In the genomic region with DNA sequence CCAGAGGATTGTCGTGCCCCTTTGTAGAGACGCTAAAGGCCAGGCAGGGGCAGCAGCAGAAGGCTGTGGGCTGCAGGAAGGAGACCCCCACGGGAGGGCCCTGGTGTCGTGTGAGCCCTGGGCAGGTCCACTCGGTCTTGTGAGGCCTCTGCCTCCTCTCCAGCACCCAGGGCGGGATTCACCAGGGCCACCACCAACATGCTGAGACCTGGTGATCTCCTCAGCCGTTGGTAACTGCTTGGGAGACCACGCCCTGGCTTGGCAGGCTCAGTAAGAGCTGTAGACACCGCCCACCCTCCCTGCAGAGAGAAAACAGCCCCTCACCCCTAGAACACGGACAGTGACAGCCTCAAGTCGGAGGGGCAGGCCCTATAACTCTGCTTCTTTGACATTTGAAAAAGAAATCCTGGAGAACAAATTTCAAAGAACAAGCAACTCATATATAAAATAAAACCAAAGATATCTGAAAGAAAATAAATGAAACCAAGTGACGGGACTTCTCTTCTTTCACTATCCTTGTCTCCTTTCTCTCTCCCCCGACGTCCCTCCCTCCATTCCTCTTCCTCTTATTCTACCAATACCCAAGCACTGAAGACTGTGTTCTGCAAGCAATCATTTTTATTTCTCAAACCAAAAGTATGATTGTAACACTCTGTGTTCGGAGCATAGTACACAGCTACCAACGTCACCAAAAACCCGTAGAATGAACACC, we compare ENCODE assay signal across 12 cellular contexts. TPM values are rescaled to one million over a fixed set of nuclear protein-coding genes. Genes with fewer than 3 reads are reported as not detected.
DNase-seq lines count a peak whose midpoint lies in the region; ATAC-seq and TF ChIP-seq lines count a peak whose summit lies in the region.
"Had no signal": no experiment of that assay in that cellular context is flagged by ENCODE, and none has a peak within 500 bp of the region (broad histone marks: within the 10 kb centered on the region; RNA-seq: fewer than 3 reads in every experiment).

No MANE protein-coding gene starts in this region.

- no peak overlapping the region for H3K4me3 ChIP-seq in right lobe of liver
- H3K4me3 ChIP-seq in uterus, result no peak overlapping the region
- H3K4me3 ChIP-seq: cardiac muscle cell, ovary had no signal

- H3K36me3 Mint-ChIP-seq in activated naive CD4-positive, alpha-beta T cell treated with anti-CD3 and anti-CD28 coated beads, Interleukin-2, amount 50 U/mL, for 24 hours, result peaks cover 8% of the 10 kb centered on the region

- no peaks in the 10 kb centered on the region for H3K27me3 Mint-ChIP-seq in activated naive CD4-positive, alpha-beta T cell treated with anti-CD3 and anti-CD28 coated beads, Interleukin-2, amount 50 U/mL, for 24 hours

- H3K27me3 ChIP-seq in right lobe of liver (no peaks in the 10 kb centered on the region), uterus (no peaks in the 10 kb centered on the region)
- H3K27me3 ChIP-seq: cardiac muscle cell, ovary had no signal

- ATAC-seq in Right ventricle myocardium inferior (no peak), left ventricle myocardium superior (no peak), right lobe of liver (no peak), GM21717 (IDR thresholded peaks at IDR 0.05; ENCODE audit: unreplicated experiment) (no peak), HG03565 (IDR thresholded peaks at IDR 0.05; ENCODE audit: unreplicated experiment) (no peak)
- ATAC-seq: activated CD4-positive, CD25-positive, alpha-beta regulatory T cell treated with anti-CD3 and anti-CD28 coated beads, Interleukin-2, amount 50 U/mL, for 24 hours had no signal

- TF ChIP-seq POLR2A in right lobe of liver (IDR thresholded peaks at IDR 0.05), result peak; percentile 5
- TF ChIP-seq POLR2A in uterus (IDR thresholded peaks at IDR 0.05), result no peak

- no peaks in the 10 kb centered on the region for H3K9me3 ChIP-seq in right lobe of liver
- H3K9me3 ChIP-seq in uterus, result no peaks in the 10 kb centered on the region
- H3K9me3 ChIP-seq: ovary had no signal

- H3K27ac ChIP-seq in right lobe of liver (peak overlapping the region in 2 of 3 donors; percentile 13 to 90), uterus (peak overlapping the region; percentile 40 to 61)
- H3K27ac ChIP-seq: cardiac muscle cell, ovary had no signal

- peaks cover 91% of the 10 kb centered on the region for H3K4me1 Mint-ChIP-seq in activated naive CD4-positive, alpha-beta T cell treated with anti-CD3 and anti-CD28 coated beads, Interleukin-2, amount 50 U/mL, for 24 hours

- H3K4me1 ChIP-seq in right lobe of liver, result peaks cover 0 to 31% (median 18%) of the 10 kb centered on the region in 4 donors
- peaks cover 5 to 18% of the 10 kb centered on the region in 2 donors for H3K4me1 ChIP-seq in uterus

- H3K9me3 Mint-ChIP-seq in activated naive CD4-positive, alpha-beta T cell treated with anti-CD3 and anti-CD28 coated beads, Interleukin-2, amount 50 U/mL, for 24 hours, result peaks cover 9% of the 10 kb centered on the region

- H3K27ac Mint-ChIP-seq in activated naive CD4-positive, alpha-beta T cell treated with anti-CD3 and anti-CD28 coated beads, Interleukin-2, amount 50 U/mL, for 24 hours, result peak overlapping the region; percentile 86

- intact Hi-C loops in Right ventricle myocardium inferior (cut with DNase I), result no loop called here
- intact Hi-C loops in left ventricle myocardium superior (cut with micrococcal nuclease), result no loop called here
- intact Hi-C loops in right lobe of liver (cut with DNase I), result no loop called here
- intact Hi-C loops in uterus (cut with DNase I; ENCODE audit: low total_unique reads), result no loop called here

- WGBS in right lobe of liver (ENCODE audit: insufficient coverage, low coverage, low lambda C conversion rate, missing lambda C conversion rate), result 78% methylated on average over 9 of the region's 17 CpGs

- TF ChIP-seq CTCF in right lobe of liver (IDR thresholded peaks at IDR 0.05) (no peak), uterus (IDR thresholded peaks at IDR 0.05) (no peak)

- H3K36me3 ChIP-seq in right lobe of liver (no peaks in the 10 kb centered on the region), uterus (no peaks in the 10 kb centered on the region)
- H3K36me3 ChIP-seq: cardiac muscle cell, ovary had no signal

- no peak overlapping the region for H3K4me3 Mint-ChIP-seq in activated naive CD4-positive, alpha-beta T cell treated with anti-CD3 and anti-CD28 coated beads, Interleukin-2, amount 50 U/mL, for 24 hours

- DNase-seq in Right ventricle myocardium inferior (ENCODE audit: missing footprints) (peak; percentile 70), left ventricle myocardium superior (no peak), right lobe of liver (peak in 2 of 3 donors; percentile 32 to 43), uterus (peak in 1 of 2 donors; percentile 19)
- DNase-seq in central memory CD4-positive, alpha-beta T cell, result no peak
- DNase-seq: NCI-H146, ovary had no signal

RNA-seq across cellular contexts. Expression of a gene that starts 21.0 kb away (rescaled TPM):
- total RNA-seq in Right ventricle myocardium inferior (34.9 TPM), left ventricle myocardium superior (32.7 TPM), right lobe of liver (10 to 100 TPM; 24.0 to 40.8 (median 27.6) TPM), uterus (10 to 100 TPM; 12.1 to 52.2 (median 19.8) TPM)

Comparison
In these comparisons a context has a peak if more than half of its experiments do, and no peak if none do; other contexts are left out.
1. DNase-seq: peak in Right ventricle myocardium inferior (single experiment) and right lobe of liver (2 of 3); none in left ventricle myocardium superior (single experiment) and central memory CD4-positive, alpha-beta T cell (single experiment).